Comparison of ENCODE assay signal across 8 cellular contexts in genomic region chr14:105351920-105352871, GRCh38. TPM values are rescaled to one million over a fixed set of nuclear protein-coding genes. Genes with fewer than 3 reads are reported as not detected.
A peak's percentile ranks its signal among the peaks of the same experiment; 100 is the strongest.
DNase-seq lines count a peak whose midpoint lies in the region; ATAC-seq, FAIRE-seq and TF ChIP-seq lines count a peak whose summit lies in the region.

No MANE protein-coding gene starts in this region.

- no peak overlapping the region for H2BK5ac ChIP-seq in H1 (ENCODE audit: low read depth, low read length)
- no peak overlapping the region for H2BK5ac ChIP-seq in mesenchymal stem cell (ENCODE audit: low read depth, low read length, poor library complexity, severe bottlenecking)

- no peak overlapping the region for H3K4me2 ChIP-seq in H1 (ENCODE audit: insufficient read depth in 1 of 2, low read depth in 2 of 2, low read length in 2 of 2)
- H3K4me2 ChIP-seq in mesenchymal stem cell (ENCODE audit: low read length, poor library complexity, severe bottlenecking) = no peak overlapping the region

- WGBS in H1 (ENCODE audit: extremely low coverage in 1 of 2, insufficient coverage in 1 of 2, insufficient read length in 1 of 2, insufficient replicate concordance in 2 of 2, low coverage in 1 of 2, low lambda C conversion rate in 2 of 2, missing lambda C conversion rate in 1 of 2), 2 experiments = 73% methylated on average over 19 of the region's 27 CpGs; no CpG with 5 or more reads in 1 of the 2 experiments
- 65% methylated on average over 24 of the region's 27 CpGs for WGBS in mesenchymal stem cell

- no peak overlapping the region for H2AFZ ChIP-seq in H1 (ENCODE audit: low read length)
- H2AFZ ChIP-seq in mesenchymal stem cell (ENCODE audit: low read depth, low read length) = no peak overlapping the region

- POLR2A ChIA-PET in H1 (lab: Charles Lee; ENCODE audit: partially characterized antibody) = interaction anchor here (0.6 kb wide), 1 partner anchor 61 kb away, joined by 3 read pairs; no protein-coding TSS in a partner anchor

- H3K23me2 ChIP-seq in H1 (ENCODE audit: low read depth, low read length) = no peaks in the 10 kb centered on the region

- H3K79me1 ChIP-seq in H1 (ENCODE audit: low read depth, low read length) (peaks cover 3% of the 10 kb centered on the region; the same call in 1 of the 2 replicates), mesenchymal stem cell (replicated peaks; ENCODE audit: low read length, poor library complexity, severe bottlenecking) (peaks cover 28% of the 10 kb centered on the region)

- H3K9ac ChIP-seq in H1 (replicated peaks in 1 of 4; ENCODE audit: extremely low read depth in 1 of 4, low read depth in 3 of 4, low read length in 3 of 4) (no peak overlapping the region; a peak in 1 of 7 replicates), mesenchymal stem cell (ENCODE audit: low read length) (no peak overlapping the region)

- H3K9me3 ChIP-seq in H1 (ENCODE audit: insufficient read depth in 2 of 2, low read depth in 1 of 2, low read length in 1 of 2) = no peaks in the 10 kb centered on the region
- no peaks in the 10 kb centered on the region for H3K9me3 ChIP-seq in mesenchymal stem cell (ENCODE audit: control insufficient read depth, low read length)

- TF ChIP-seq RAD21 in H1 (IDR thresholded peaks at IDR 0.05 in 1 of 2, conservative IDR thresholded peaks at IDR 0.05 in 1 of 2; ENCODE audit: low read depth in 2 of 2, low read length in 2 of 2) = peak; percentile 94 to 95

- H3K18ac ChIP-seq in H1 (ENCODE audit: extremely low read depth, low read length) (no peak overlapping the region; the same call in 1 of the 2 replicates), mesenchymal stem cell (ENCODE audit: low read depth in 1 of 2, low read length in 2 of 2) (no peak overlapping the region)

- H3K4me3 ChIP-seq in H1 (ENCODE audit: extremely low read depth in 1 of 4, insufficient read depth in 2 of 4, low read depth in 3 of 4, low read length in 4 of 4) = no peak overlapping the region
- no peak overlapping the region for H3K4me3 ChIP-seq in mesenchymal stem cell (ENCODE audit: insufficient read depth in 1 of 2, low read depth in 1 of 2, low read length in 2 of 2)

- H3K79me2 ChIP-seq in H1 (ENCODE audit: control insufficient read depth in 1 of 2, insufficient read depth in 2 of 2, low read length in 2 of 2) = peaks cover 0 to 2% of the 10 kb centered on the region in 2 experiments; a peak in 2 of 4 replicates

- ATAC-seq in HG03097 (IDR thresholded peaks at IDR 0.05; ENCODE audit: low FRiP score, unreplicated experiment) = no peak

- TF ChIP-seq CTCF in GM12872 (IDR thresholded peaks at IDR 0.05; ENCODE audit: insufficient read depth, low read depth, low read length) (peak; percentile 89), H1 (IDR thresholded peaks at IDR 0.05; ENCODE audit: control extremely low read depth in 1 of 3, insufficient read depth in 1 of 3, low read depth in 1 of 3, low read length in 3 of 3) (peak in 2 of 3 experiments; percentile 92 to 97; a peak in 3 of 4 replicates)

- H3K23ac ChIP-seq in H1 (ENCODE audit: insufficient read length) (no peak overlapping the region), mesenchymal stem cell (ENCODE audit: low read length in 2 of 2) (no peak overlapping the region)

- H3K27ac ChIP-seq in H1 (ENCODE audit: low read depth, low read length) = no peak overlapping the region
- no peak overlapping the region for H3K27ac ChIP-seq in mesenchymal stem cell (ENCODE audit: low read length, poor library complexity, severe bottlenecking)

- DNase-seq in HUDEP-2 (lab: John Stamatoyannopoulos, UW; ENCODE audit: unreplicated experiment in 76 of 76) (peak in 70 of 76 experiments; percentile 25 to 89 (median 68)), NOMO-1 treated with DMSO at 0.1 percent for 48 hours (lab: John Stamatoyannopoulos, UW; ENCODE audit: unreplicated experiment) (peak; percentile 81), H1 (ENCODE audit: low read depth in 1 of 2, low spot score in 2 of 2) (peak; percentile 79 to 95), mesenchymal stem cell (peak; percentile 82)
- peak; percentile 72 to 79 for DNase-seq in activated CD8-positive, alpha-beta memory T cell treated with anti-CD3 and anti-CD28 coated beads for 1 hour (ENCODE audit: extremely low read depth in 1 of 2, low read depth in 1 of 2)
- DNase-seq in stimulated activated CD8-positive, alpha-beta memory T cell treated with anti-CD3 and anti-CD28 coated beads, Interleukin-15, amount 100 ng/mL, for 4 hours (ENCODE audit: low read depth in 2 of 2) = peak; percentile 62 to 78

- peak; percentile 88 for FAIRE-seq in H1 (lab: Jason Lieb, UNC)

- H3K4ac ChIP-seq in H1 (replicated peaks; ENCODE audit: insufficient read length, low read depth, low read length) (no peak overlapping the region), mesenchymal stem cell (ENCODE audit: low read depth in 1 of 2, low read length in 2 of 2) (no peak overlapping the region)

- CTCF ChIA-PET in H1 (lab: Charles Lee; ENCODE audit: partially characterized antibody) = interaction anchor here (0.6 to 3.6 kb wide), 39 partner anchors 10 to 216 kb away, joined by 3 to 27 read pairs (median 4); partner anchors contain the start of genes BTBD6, JAG2 and NUDT14

- no peak overlapping the region for H4K5ac ChIP-seq in H1 (ENCODE audit: insufficient read length, low read depth, low read length)

- H3K4me1 ChIP-seq in H1 (replicated peaks in 1 of 4; ENCODE audit: control insufficient read depth in 3 of 4, insufficient read depth in 4 of 4, low read length in 3 of 4) (peaks cover 0 to 13% (median 5%) of the 10 kb centered on the region in 4 experiments; a peak in 5 of 7 replicates), mesenchymal stem cell (ENCODE audit: control insufficient read depth, insufficient read depth, low read depth, low read length) (peaks cover 12% of the 10 kb centered on the region)

- H4K8ac ChIP-seq in H1 (ENCODE audit: extremely low read depth, insufficient read depth, low read length) (no peak overlapping the region), mesenchymal stem cell (ENCODE audit: low read length) (no peak overlapping the region)

- H3K36me3 ChIP-seq in H1 (ENCODE audit: control insufficient read depth in 2 of 4, insufficient read depth in 4 of 4, low read length in 3 of 4) (no peaks in the 10 kb centered on the region), mesenchymal stem cell (ENCODE audit: control insufficient read depth in 1 of 2, insufficient read depth in 2 of 2, low read depth in 1 of 2, low read length in 2 of 2) (peaks cover 15 to 61% of the 10 kb centered on the region in 2 experiments)

- no peak overlapping the region for H3K56ac ChIP-seq in H1 (replicated peaks; ENCODE audit: insufficient read length, low read depth, low read length)

- peaks cover 4 to 21% of the 10 kb centered on the region in 2 experiments for H4K20me1 ChIP-seq in H1 (replicated peaks in 1 of 2; ENCODE audit: control insufficient read depth in 1 of 2, insufficient read depth in 2 of 2, low read length in 2 of 2)

- H2AK5ac ChIP-seq in H1 (ENCODE audit: low read depth, low read length) (no peak overlapping the region), mesenchymal stem cell (ENCODE audit: low read length, severe bottlenecking) (no peak overlapping the region)

- no peak overlapping the region for H2BK120ac ChIP-seq in H1 (replicated peaks; ENCODE audit: low read depth, low read length)
- H2BK120ac ChIP-seq in mesenchymal stem cell (ENCODE audit: low read depth, low read length) = no peak overlapping the region

- TF ChIP-seq POLR2A in H1 (IDR thresholded peaks at IDR 0.05; ENCODE audit: control extremely low read depth in 1 of 2, low read depth in 2 of 2, low read length in 2 of 2) = no peak

- H3K27me3 ChIP-seq in H1 (replicated peaks in 1 of 4; ENCODE audit: control insufficient read depth in 3 of 4, extremely low read depth in 1 of 4, insufficient read depth in 3 of 4, low read length in 3 of 4) = no peaks in the 10 kb centered on the region
- H3K27me3 ChIP-seq in mesenchymal stem cell (ENCODE audit: control insufficient read depth in 1 of 2, insufficient read depth in 1 of 2, low read length in 2 of 2) = no peaks in the 10 kb centered on the region

- H4K91ac ChIP-seq in H1 (replicated peaks; ENCODE audit: insufficient read length, low read length) = no peak overlapping the region
- H4K91ac ChIP-seq in mesenchymal stem cell (ENCODE audit: low read length) = no peak overlapping the region

- no peak for TF ChIP-seq EP300 in H1 (IDR thresholded peaks at IDR 0.05; ENCODE audit: borderline replicate concordance in 1 of 2, low read depth in 2 of 2, low read length in 2 of 2)

- no peak overlapping the region for H2BK12ac ChIP-seq in H1 (ENCODE audit: low read depth, low read length)
- H2BK12ac ChIP-seq in mesenchymal stem cell (ENCODE audit: low read length in 2 of 2) = no peak overlapping the region

- H3K14ac ChIP-seq in H1 (ENCODE audit: insufficient read length) (no peak overlapping the region), mesenchymal stem cell (ENCODE audit: low read length in 2 of 2) (no peak overlapping the region)

- no peak overlapping the region for H2BK20ac ChIP-seq in H1 (ENCODE audit: low read length)

- H2BK15ac ChIP-seq in H1 (ENCODE audit: low read length) (no peak overlapping the region), mesenchymal stem cell (ENCODE audit: low read depth, poor library complexity, severe bottlenecking) (no peak overlapping the region)

RNA-seq across cellular contexts. Expression of gene PACS2, which starts 37.6 kb away (rescaled TPM):
- 62.3 and 62.8 TPM in 2 replicates for total RNA-seq in H1 (2021; fragmentation: NEBNext Ultra II Directional; extraction: Animal tissue kit (Norgen Biotek cat#: 25700))
- polyA plus RNA-seq in H1 (2011; rRNA removed) = 38.0 and 65.4 TPM in 2 replicates
- polyA plus RNA-seq in H1 (2011; cell fraction: cytosol; rRNA removed) = 57.3 TPM
- 306 TPM for polyA plus RNA-seq in H1 (2011; cell fraction: nucleus; rRNA removed)
- 54.5 to 72.8 TPM (median 68.7 TPM) in 4 replicates for polyA plus RNA-seq in H1 (2012, experiment 1 of 2)
- 42.3 TPM for polyA plus RNA-seq in H1 (2012, experiment 2 of 2)
- polyA plus RNA-seq in H1 (2013, experiment 1 of 2) = 35.8 TPM
- polyA plus RNA-seq in H1 (2013, experiment 2 of 2) = 33.2 TPM
- polyA minus RNA-seq in H1 (2011; rRNA and poly(A)+ RNA removed) = 28.2 and 33.0 TPM in 2 replicates
- 49.0 TPM for polyA minus RNA-seq in H1 (2011; cell fraction: cytosol; rRNA and poly(A)+ RNA removed)
- 88.7 TPM for polyA minus RNA-seq in H1 (2011; cell fraction: nucleus; rRNA and poly(A)+ RNA removed)
- 39.0 TPM for polyA plus RNA-seq in mesenchymal stem cell (2013, experiment 1 of 2)
- polyA plus RNA-seq in mesenchymal stem cell (2013, experiment 2 of 2) = 35.9 TPM

RNA-seq across cellular contexts. Expression of gene TEX22, which starts 46.1 kb away (rescaled TPM):
- total RNA-seq in H1 (2021; fragmentation: NEBNext Ultra II Directional; extraction: Animal tissue kit (Norgen Biotek cat#: 25700)) = 0.39 and 0.82 TPM in 2 replicates
- polyA plus RNA-seq in H1 (2011; rRNA removed) = 0.24 and 0.67 TPM in 2 replicates
- 0.70 TPM for polyA plus RNA-seq in H1 (2011; cell fraction: cytosol; rRNA removed)
- polyA plus RNA-seq in H1 (2011; cell fraction: nucleus; rRNA removed) = 5.9 TPM
- polyA plus RNA-seq in H1 (2012, experiment 1 of 2) = 0.28 to 0.54 TPM (median 0.42 TPM) in 4 replicates
- 0.05 TPM for polyA plus RNA-seq in H1 (2012, experiment 2 of 2)
- 0.14 TPM for polyA plus RNA-seq in H1 (2013, experiment 1 of 2)
- 0.07 TPM for polyA plus RNA-seq in H1 (2013, experiment 2 of 2)
- polyA minus RNA-seq in H1 (2011; rRNA and poly(A)+ RNA removed) = 0.10 and 0.16 TPM in 2 replicates
- polyA minus RNA-seq in H1 (2011; cell fraction: cytosol; rRNA and poly(A)+ RNA removed) = not detected
- polyA minus RNA-seq in H1 (2011; cell fraction: nucleus; rRNA and poly(A)+ RNA removed) = 1.5 TPM
- 0.06 TPM for polyA plus RNA-seq in mesenchymal stem cell (2013, experiment 1 of 2)
- 0.04 TPM for polyA plus RNA-seq in mesenchymal stem cell (2013, experiment 2 of 2)

RNA-seq across cellular contexts. Expression of gene BRF1, which starts 51.4 kb away (rescaled TPM):
- 18.3 and 18.5 TPM in 2 replicates for total RNA-seq in H1 (2021; fragmentation: NEBNext Ultra II Directional; extraction: Animal tissue kit (Norgen Biotek cat#: 25700))
- polyA plus RNA-seq in H1 (2011; rRNA removed) = 7.7 and 12.5 TPM in 2 replicates
- polyA plus RNA-seq in H1 (2011; cell fraction: cytosol; rRNA removed) = 11.1 TPM
- 32.8 TPM for polyA plus RNA-seq in H1 (2011; cell fraction: nucleus; rRNA removed)
- 11.4 to 15.6 TPM (median 13.1 TPM) in 4 replicates for polyA plus RNA-seq in H1 (2012, experiment 1 of 2)
- 7.8 TPM for polyA plus RNA-seq in H1 (2012, experiment 2 of 2)
- 9.6 TPM for polyA plus RNA-seq in H1 (2013, experiment 1 of 2)
- polyA plus RNA-seq in H1 (2013, experiment 2 of 2) = 8.4 TPM
- polyA minus RNA-seq in H1 (2011; rRNA and poly(A)+ RNA removed) = 10.3 and 11.4 TPM in 2 replicates
- polyA minus RNA-seq in H1 (2011; cell fraction: cytosol; rRNA and poly(A)+ RNA removed) = 15.4 TPM
- polyA minus RNA-seq in H1 (2011; cell fraction: nucleus; rRNA and poly(A)+ RNA removed) = 35.1 TPM
- 11.5 TPM for polyA plus RNA-seq in mesenchymal stem cell (2013, experiment 1 of 2)
- 11.0 TPM for polyA plus RNA-seq in mesenchymal stem cell (2013, experiment 2 of 2)
